8 cellular contexts compared by ENCODE assay signal in the genomic region with DNA sequence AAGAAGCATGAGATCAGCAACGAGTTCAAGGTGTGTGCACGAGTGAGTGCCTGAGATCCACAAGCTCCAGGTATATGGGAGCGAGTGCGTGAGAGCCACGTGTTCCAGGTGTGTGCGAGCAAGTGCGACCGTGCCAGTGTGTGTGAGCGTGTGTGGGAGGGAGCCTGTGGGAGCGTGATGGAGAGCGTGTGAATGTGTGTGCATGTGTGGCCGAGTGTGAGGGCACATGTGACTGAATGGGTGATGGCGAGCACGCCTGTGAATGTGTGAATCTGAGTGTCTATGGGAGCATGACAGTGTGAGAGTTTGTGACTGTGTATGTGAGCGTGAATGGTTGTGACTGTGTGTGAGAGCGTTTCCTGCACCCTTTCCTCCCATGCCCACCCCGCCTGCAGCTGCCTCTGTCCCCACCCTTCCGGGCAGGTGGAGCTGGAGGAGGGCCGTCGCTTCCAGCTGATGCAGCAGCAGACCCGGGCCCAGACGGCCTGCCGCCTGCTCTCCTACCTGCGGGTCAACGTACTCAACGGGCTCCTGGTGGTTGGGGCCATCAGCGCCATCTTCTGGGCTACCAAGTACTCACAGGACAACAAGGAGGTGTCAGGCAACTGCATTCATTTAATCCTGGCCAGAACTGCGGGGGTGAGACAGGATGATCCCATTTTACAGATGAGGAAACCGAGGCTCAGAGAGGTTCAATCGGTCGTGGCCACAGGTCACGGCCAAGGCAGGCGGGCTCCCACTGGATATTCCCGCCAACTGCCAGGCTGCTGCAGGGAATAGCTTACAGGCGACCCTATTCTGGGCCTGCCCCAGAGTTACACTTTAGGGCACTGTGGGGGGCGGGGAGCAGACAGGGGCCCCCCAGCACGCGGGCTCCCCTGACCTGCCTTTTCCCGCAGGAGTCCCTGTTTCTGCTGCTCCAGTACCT. TPM values are rescaled to one million over a fixed set of nuclear protein-coding genes. Genes with fewer than 3 reads are reported as not detected.
DNase-seq lines count a peak whose midpoint lies in the region; ATAC-seq and TF ChIP-seq lines count a peak whose summit lies in the region.

No MANE protein-coding gene starts in this region.

- no peak overlapping the region for H3K56ac ChIP-seq in IMR-90 (ENCODE audit: extremely low read depth, insufficient read depth, low read length)

- 50% methylated on average over 29 of the region's 39 CpGs; no CpG with 5 or more reads in 1 of the 2 experiments for WGBS in IMR-90 (ENCODE audit: extremely low coverage in 2 of 2, insufficient read length in 1 of 2), 2 experiments

- no peak overlapping the region for H2AFZ ChIP-seq in IMR-90 (replicated peaks; ENCODE audit: low read length, poor library complexity)

- CTCF ChIA-PET in CD8-positive, alpha-beta memory T cell (lab: Charles Lee) = interaction anchor here (0.7 to 8.1 kb wide), 15 partner anchors 8 to 116 kb away, joined by 3 to 100 read pairs (median 7); partner anchors contain the start of gene TMC6
- CTCF ChIA-PET in IMR-90 (lab: Yijun Ruan, JAX) = no interaction called here

- BruUV-seq in IMR-90 (replicated peaks; lab: Mats Ljungman, UMichigan) = no TSS peak

- H2AK5ac ChIP-seq in IMR-90 (ENCODE audit: low read depth, low read length) = no peak overlapping the region

- H3K27ac ChIP-seq in CD8-positive, alpha-beta memory T cell (ENCODE audit: low read depth, low read length) = no peak overlapping the region
- H3K27ac ChIP-seq in IMR-90 (ENCODE audit: insufficient read depth, low read length) = no peak overlapping the region

- no peaks in the 10 kb centered on the region for H3K27me3 ChIP-seq in CD8-positive, alpha-beta memory T cell (ENCODE audit: insufficient read depth, low read length, poor library complexity, severe bottlenecking)
- H3K27me3 ChIP-seq in IMR-90 (ENCODE audit: control insufficient read depth, insufficient read depth, low read length) = peaks cover 61% of the 10 kb centered on the region

- peaks cover 0 to 2% (median 0%) of the 10 kb centered on the region in 5 donors for H3K9me3 Mint-ChIP-seq in CD8-positive, alpha-beta memory T cell
- no peaks in the 10 kb centered on the region for H3K9me3 Mint-ChIP-seq in activated naive CD4-positive, alpha-beta T cell treated with anti-CD3 and anti-CD28 coated beads, Interleukin-2, amount 50 U/mL, for 24 hours
- no peaks in the 10 kb centered on the region for H3K9me3 Mint-ChIP-seq in immature natural killer cell

- H3K27me3 Mint-ChIP-seq in CD8-positive, alpha-beta memory T cell = peaks cover 0 to 3% of the 10 kb centered on the region in 2 donors
- no peaks in the 10 kb centered on the region for H3K27me3 Mint-ChIP-seq in activated naive CD4-positive, alpha-beta T cell treated with anti-CD3 and anti-CD28 coated beads, Interleukin-2, amount 50 U/mL, for 24 hours
- H3K27me3 Mint-ChIP-seq in immature natural killer cell (ENCODE audit: low read depth in 3 of 3) = peaks cover 14 to 36% (median 21%) of the 10 kb centered on the region in 3 donors

- H3K9ac ChIP-seq in IMR-90 (ENCODE audit: low read depth, low read length) = no peak overlapping the region

- POLR2A ChIA-PET in CD8-positive, alpha-beta memory T cell (lab: Charles Lee) = interaction anchor here (0.9 to 17.3 kb wide), 7 partner anchors 10 to 117 kb away, joined by 3 to 333 read pairs (median 5); partner anchors contain the start of genes TMC6 and TMC8
- POLR2A ChIA-PET in IMR-90 (lab: Charles Lee; ENCODE audit: unreplicated experiment) = no interaction called here

- H3K4ac ChIP-seq in IMR-90 (ENCODE audit: low read depth, low read length) = no peak overlapping the region

- H3K18ac ChIP-seq in IMR-90 (ENCODE audit: low read depth, low read length) = no peak overlapping the region

- in situ Hi-C loops in IMR-90 (cut with MboI; ENCODE audit: low sequenced_read_pairs) = no loop called here

- TF ChIP-seq POLR2A in IMR-90 (IDR thresholded peaks at IDR 0.05; ENCODE audit: low read depth, low read length) = no peak

- peak; percentile 13; the same call in 1 of the 2 replicates for TF ChIP-seq RAD21 in IMR-90 (IDR thresholded peaks at IDR 0.05; ENCODE audit: low read length)

- no peaks in the 10 kb centered on the region for H3K9me1 ChIP-seq in IMR-90 (ENCODE audit: insufficient read depth, low read length)

- H4K8ac ChIP-seq in IMR-90 (ENCODE audit: low read depth in 2 of 2, low read length in 2 of 2) = no peak overlapping the region

- H4K91ac ChIP-seq in IMR-90 (ENCODE audit: insufficient read depth, low read depth, low read length) = no peak overlapping the region

- H3K27ac Mint-ChIP-seq in CD8-positive, alpha-beta memory T cell = peak overlapping the region; percentile 71 to 95 (median 88)
- H3K27ac Mint-ChIP-seq in activated naive CD4-positive, alpha-beta T cell treated with anti-CD3 and anti-CD28 coated beads, Interleukin-2, amount 50 U/mL, for 24 hours = peak overlapping the region; percentile 32
- H3K27ac Mint-ChIP-seq in immature natural killer cell = peak overlapping the region; percentile 81 to 95 (median 92)

- H3K9me3 ChIP-seq in CD8-positive, alpha-beta memory T cell (ENCODE audit: low read length) = no peaks in the 10 kb centered on the region
- H3K9me3 ChIP-seq in IMR-90 (ENCODE audit: control insufficient read depth, insufficient read depth, low read length) = no peaks in the 10 kb centered on the region

- peaks cover 7 to 67% (median 15%) of the 10 kb centered on the region in 3 donors for H3K36me3 Mint-ChIP-seq in CD8-positive, alpha-beta memory T cell
- H3K36me3 Mint-ChIP-seq in activated naive CD4-positive, alpha-beta T cell treated with anti-CD3 and anti-CD28 coated beads, Interleukin-2, amount 50 U/mL, for 24 hours = peaks cover 7% of the 10 kb centered on the region
- peaks cover 16 to 24% (median 18%) of the 10 kb centered on the region in 3 donors for H3K36me3 Mint-ChIP-seq in immature natural killer cell

- H4K20me1 ChIP-seq in IMR-90 (ENCODE audit: insufficient read depth, low read length) = no peaks in the 10 kb centered on the region; the same call in 1 of the 2 replicates

- intact Hi-C loops in IMR-90 (cut with micrococcal nuclease) = loop anchor here (1.0 kb wide), 1 partner anchor 53 kb away; the partner anchor contains the start of genes AFMID and TK1

- peaks cover 49% of the 10 kb centered on the region for H3K36me3 ChIP-seq in CD8-positive, alpha-beta memory T cell (ENCODE audit: insufficient read depth, low read length)
- H3K36me3 ChIP-seq in IMR-90 (ENCODE audit: control insufficient read depth, insufficient read depth, low read length) = no peaks in the 10 kb centered on the region

- dilution Hi-C loops in IMR-90 (cut with HindIII; ENCODE audit: low sequenced_read_pairs, unreplicated experiment) = no loop called here

- H3K4me1 ChIP-seq in CD8-positive, alpha-beta memory T cell (ENCODE audit: insufficient read depth, low read length) = peaks cover 79% of the 10 kb centered on the region
- no peaks in the 10 kb centered on the region for H3K4me1 ChIP-seq in IMR-90 (ENCODE audit: control insufficient read depth, insufficient read depth, low read length)

- ATAC-seq in IMR-90 (ENCODE audit: low read depth) = no peak
- ATAC-seq in SK-N-SH treated with all-trans-retinoic acid at 6 μM for 48 hours = peak; percentile 67
- no peak for ATAC-seq in HG03521 (IDR thresholded peaks at IDR 0.05; ENCODE audit: unreplicated experiment)
- ATAC-seq in GM19463 (IDR thresholded peaks at IDR 0.05; ENCODE audit: unreplicated experiment) = no peak

- peak; percentile 73 to 90 (median 84) for DNase-seq in CD8-positive, alpha-beta memory T cell
- DNase-seq in IMR-90 (peak; percentile 12), immature natural killer cell (peak; percentile 77 to 84 (median 81))
- DNase-seq in stimulated activated CD8-positive, alpha-beta memory T cell treated with anti-CD3 and anti-CD28 coated beads, Interleukin-15, amount 100 ng/mL, for 48 hours (ENCODE audit: low read depth in 2 of 2) = peak; percentile 53 to 56

- H3K14ac ChIP-seq in IMR-90 (replicated peaks; ENCODE audit: low read depth, low read length) = no peak overlapping the region

- H2BK120ac ChIP-seq in IMR-90 (ENCODE audit: low read depth, low read length) = no peak overlapping the region

- TF ChIP-seq CTCF in IMR-90 (conservative IDR thresholded peaks at IDR 0.05; ENCODE audit: low read depth, low read length) = peak; percentile 37

- H2BK15ac ChIP-seq in IMR-90 (ENCODE audit: low read depth, low read length) = no peak overlapping the region

- H2AK9ac ChIP-seq in IMR-90 (replicated peaks; ENCODE audit: low read depth, low read length, poor library complexity) = peak overlapping the region; percentile 70

- no peaks in the 10 kb centered on the region for H3K79me1 ChIP-seq in IMR-90 (ENCODE audit: low read depth in 1 of 2, low read length in 2 of 2)

- H4K5ac ChIP-seq in IMR-90 (ENCODE audit: low read depth, low read length) = no peak overlapping the region

- H2BK5ac ChIP-seq in IMR-90 (ENCODE audit: low read depth, low read length, poor library complexity, severe bottlenecking) = no peak overlapping the region

- H3K4me1 Mint-ChIP-seq in CD8-positive, alpha-beta memory T cell = peaks cover 62 to 80% (median 70%) of the 10 kb centered on the region in 3 donors
- peaks cover 79% of the 10 kb centered on the region for H3K4me1 Mint-ChIP-seq in activated naive CD4-positive, alpha-beta T cell treated with anti-CD3 and anti-CD28 coated beads, Interleukin-2, amount 50 U/mL, for 24 hours
- peaks cover 75 to 79% of the 10 kb centered on the region in 2 donors for H3K4me1 Mint-ChIP-seq in immature natural killer cell

- H3K4me3 Mint-ChIP-seq in CD8-positive, alpha-beta memory T cell = peak overlapping the region; percentile 79 to 100 (median 85)
- peak overlapping the region; percentile 50 for H3K4me3 Mint-ChIP-seq in activated naive CD4-positive, alpha-beta T cell treated with anti-CD3 and anti-CD28 coated beads, Interleukin-2, amount 50 U/mL, for 24 hours
- H3K4me3 Mint-ChIP-seq in immature natural killer cell = peak overlapping the region; percentile 73 to 86 (median 77)

- no peak overlapping the region for H3K4me2 ChIP-seq in IMR-90 (ENCODE audit: low read depth, low read length)

- H2BK20ac ChIP-seq in IMR-90 (ENCODE audit: low read depth, low read length) = no peak overlapping the region

- peak overlapping the region; percentile 96 for H3K4me3 ChIP-seq in CD8-positive, alpha-beta memory T cell (ENCODE audit: low read length)
- H3K4me3 ChIP-seq in IMR-90 (ENCODE audit: insufficient read depth, low read depth, low read length) = no peak overlapping the region

- no peak overlapping the region for H3K23ac ChIP-seq in IMR-90 (ENCODE audit: low read depth, low read length)

RNA-seq across cellular contexts. Expression of gene TMC8, which starts 3.7 kb away (rescaled TPM):
- 100 to 1,000 TPM; 117 to 126 TPM for total RNA-seq in CD8-positive, alpha-beta memory T cell
- 139 TPM for polyA plus RNA-seq in CD8-positive, alpha-beta memory T cell
- not detected in 2 replicates for total RNA-seq in IMR-90 (2012; rRNA removed)
- polyA plus RNA-seq in IMR-90 (2012; rRNA removed) (not detected in 2 replicates), immature natural killer cell (100 to 1,000 TPM in 1 of 3 donors, 10 to 100 TPM in 2; 55.2 to 170 (median 58.2) TPM)
- not detected in 2 replicates for polyA plus RNA-seq in IMR-90 (2012; cell fraction: cytosol; rRNA removed)
- 0.01 TPM in 1 of 2 replicates, not detected in the other for polyA plus RNA-seq in IMR-90 (2012; cell fraction: nucleus; rRNA removed; ENCODE audit: low replicate concordance)

RNA-seq across cellular contexts. Expression of gene TMC6, which starts 5.7 kb away (rescaled TPM):
- 100 to 1,000 TPM; 150 TPM for total RNA-seq in CD8-positive, alpha-beta memory T cell
- polyA plus RNA-seq in CD8-positive, alpha-beta memory T cell = 296 TPM
- total RNA-seq in IMR-90 (2012; rRNA removed) = 0.28 TPM in 1 of 2 replicates, not detected in the other
- polyA plus RNA-seq in IMR-90 (2012; rRNA removed) (0.19 and 0.32 TPM in 2 replicates), immature natural killer cell (100 to 1,000 TPM; 194 to 262 (median 203) TPM)
- 0.03 and 0.25 TPM in 2 replicates for polyA plus RNA-seq in IMR-90 (2012; cell fraction: cytosol; rRNA removed)
- polyA plus RNA-seq in IMR-90 (2012; cell fraction: nucleus; rRNA removed; ENCODE audit: low replicate concordance) = 0.63 and 1.1 TPM in 2 replicates

RNA-seq across cellular contexts. Expression of gene C17orf99, which starts 11.9 kb away (rescaled TPM):
- total RNA-seq in CD8-positive, alpha-beta memory T cell = not detected
- not detected for polyA plus RNA-seq in CD8-positive, alpha-beta memory T cell
- not detected in 2 replicates for total RNA-seq in IMR-90 (2012; rRNA removed)
- not detected in 2 replicates for polyA plus RNA-seq in IMR-90 (2012; rRNA removed)
- polyA plus RNA-seq in IMR-90 (2012; cell fraction: cytosol; rRNA removed) = not detected in 2 replicates
- polyA plus RNA-seq in IMR-90 (2012; cell fraction: nucleus; rRNA removed; ENCODE audit: low replicate concordance) = not detected in 2 replicates
- not detected for polyA plus RNA-seq in immature natural killer cell

RNA-seq across cellular contexts. Expression of gene SYNGR2, which starts 34.1 kb away (rescaled TPM):
- 100 to 1,000 TPM; 186 to 200 TPM for total RNA-seq in CD8-positive, alpha-beta memory T cell
- 140 TPM for polyA plus RNA-seq in CD8-positive, alpha-beta memory T cell
- 11.1 and 14.7 TPM in 2 replicates for total RNA-seq in IMR-90 (2012; rRNA removed)
- polyA plus RNA-seq in IMR-90 (2012; rRNA removed) (63.1 and 77.3 TPM in 2 replicates), immature natural killer cell (100 to 1,000 TPM; 113 to 230 (median 132) TPM)
- 38.9 and 89.5 TPM in 2 replicates for polyA plus RNA-seq in IMR-90 (2012; cell fraction: cytosol; rRNA removed)
- polyA plus RNA-seq in IMR-90 (2012; cell fraction: nucleus; rRNA removed; ENCODE audit: low replicate concordance) = 27.9 and 43.7 TPM in 2 replicates

RNA-seq across cellular contexts. Expression of gene TK1, which starts 52.6 kb away (rescaled TPM):
- 10 to 100 TPM; 84.4 to 86.2 TPM for total RNA-seq in CD8-positive, alpha-beta memory T cell
- 2.2 TPM for polyA plus RNA-seq in CD8-positive, alpha-beta memory T cell
- 109 and 219 TPM in 2 replicates for total RNA-seq in IMR-90 (2012; rRNA removed)
- polyA plus RNA-seq in IMR-90 (2012; rRNA removed) = 150 and 181 TPM in 2 replicates
- polyA plus RNA-seq in IMR-90 (2012; cell fraction: cytosol; rRNA removed) = 133 and 160 TPM in 2 replicates
- 27.2 and 110 TPM in 2 replicates for polyA plus RNA-seq in IMR-90 (2012; cell fraction: nucleus; rRNA removed; ENCODE audit: low replicate concordance)
- polyA plus RNA-seq in immature natural killer cell = 10 to 100 TPM; 11.3 to 19.7 (median 13.1) TPM

Comparison
In these comparisons a context has a peak if more than half of its experiments do, and no peak if none do; other contexts are left out.
1. DNase-seq: peak in every context shown above with its lines; median percentile 84 in CD8-positive, alpha-beta memory T cell; 81 in immature natural killer cell; 54 in stimulated activated CD8-positive, alpha-beta memory T cell treated with anti-CD3 and anti-CD28 coated beads, Interleukin-15, amount 100 ng/mL, for 48 hours; 12 in IMR-90.
2. H3K27ac Mint-ChIP-seq: peak in every context shown above with its lines; median percentile 92 in immature natural killer cell; 88 in CD8-positive, alpha-beta memory T cell; 32 in activated naive CD4-positive, alpha-beta T cell treated with anti-CD3 and anti-CD28 coated beads, Interleukin-2, amount 50 U/mL, for 24 hours.
3. RNA of gene TMC8, which starts 3.7 kb away (polyA plus RNA-seq): 139 TPM in CD8-positive, alpha-beta memory T cell (single experiment) and 55.2 to 170 TPM in immature natural killer cell; 0.01 TPM in IMR-90; every median in the first group is over 10 times any median in the second.
4. RNA of gene TMC6, which starts 5.7 kb away (polyA plus RNA-seq): 296 TPM in CD8-positive, alpha-beta memory T cell (single experiment) and 194 to 262 TPM in immature natural killer cell; 0.03 to 1.1 TPM in IMR-90; every median in the first group is over 10 times any median in the second.
5. Peak in every context shown above with its lines, with median percentiles within 50 percentile points of each other: H3K4me3 Mint-ChIP-seq.